In the genomic region with DNA sequence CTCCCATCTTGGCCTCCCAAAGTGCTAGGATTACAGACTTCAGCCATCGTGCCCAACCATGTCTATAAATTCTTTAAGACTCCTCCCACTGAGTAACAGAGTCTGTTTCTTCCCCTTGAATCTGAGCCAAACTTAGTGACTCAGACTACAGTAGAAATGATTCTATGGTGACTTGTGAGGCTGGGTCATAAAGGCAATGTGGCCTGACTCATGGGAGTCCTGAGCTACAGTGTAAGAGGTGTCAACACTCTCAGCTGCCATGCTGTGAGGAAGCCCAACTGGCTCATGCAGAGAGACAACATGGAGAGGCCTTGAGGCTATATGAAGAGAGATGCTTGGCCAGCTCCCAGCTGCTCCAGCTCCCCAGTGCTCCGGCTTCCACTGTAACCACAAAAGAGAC, we compare ENCODE assay signal across 11 cellular contexts. TPM values are rescaled to one million over a fixed set of nuclear protein-coding genes. Genes with fewer than 3 reads are reported as not detected.
A peak's percentile ranks its signal among the peaks of the same experiment; 100 is the strongest.
DNase-seq lines count a peak whose midpoint lies in the region; ATAC-seq and TF ChIP-seq lines count a peak whose summit lies in the region.
"Had no signal": no experiment of that assay in that cellular context is flagged by ENCODE, and none has a peak within 500 bp of the region (broad histone marks: within the 10 kb centered on the region; RNA-seq: fewer than 3 reads in every experiment).

No MANE protein-coding gene starts in this region.

- H3K79me2 ChIP-seq in PC-3 (ENCODE audit: low read length) = peaks cover 7% of the 10 kb centered on the region; the same call in 1 of the 2 replicates

- intact Hi-C loops in PC-3 (cut with micrococcal nuclease) = no loop called here
- intact Hi-C loops in ascending aorta (cut with DNase I) = no loop called here

- H3K4me3 ChIP-seq in PC-3 (ENCODE audit: low read length) (no peak overlapping the region), choroid plexus epithelial cell (ENCODE audit: low read depth, low read length) (no peak overlapping the region), ascending aorta (no peak overlapping the region)
- H3K4me3 ChIP-seq: sigmoid colon, transverse colon had no signal

- POLR2A ChIA-PET in PC-3 (lab: Charles Lee; ENCODE audit: unreplicated experiment) = no interaction called here

- no peaks in the 10 kb centered on the region for H4K20me1 ChIP-seq in PC-3 (ENCODE audit: low read length)

- peaks cover 11% of the 10 kb centered on the region; the same call in 1 of the 2 replicates for H3K36me3 ChIP-seq in PC-3 (ENCODE audit: low read depth, low read length)
- H3K36me3 ChIP-seq in ascending aorta = no peaks in the 10 kb centered on the region
- H3K36me3 ChIP-seq: transverse colon had no signal

- H3K9me2 ChIP-seq in PC-3 (replicated peaks; ENCODE audit: low read length) = no peaks in the 10 kb centered on the region

- CTCF ChIA-PET in PC-3 (lab: Charles Lee) = no interaction called here

- no peak overlapping the region for H3K9ac ChIP-seq in PC-3 (ENCODE audit: low read length)

- no peak for TF ChIP-seq CTCF in PC-3 (conservative IDR thresholded peaks at IDR 0.05; ENCODE audit: low read depth, low read length)
- no peak for TF ChIP-seq CTCF in choroid plexus epithelial cell (conservative IDR thresholded peaks at IDR 0.05; ENCODE audit: low read depth, low read length)
- TF ChIP-seq CTCF in ascending aorta (IDR thresholded peaks at IDR 0.05) = no peak

- H3K9me3 ChIP-seq in PC-3 (ENCODE audit: low read length) (peaks cover 8% of the 10 kb centered on the region), ascending aorta (peaks cover 0 to 8% of the 10 kb centered on the region in 2 donors)

- ATAC-seq in PC-3 (peak; percentile 89), GM21576 (IDR thresholded peaks at IDR 0.05; ENCODE audit: unreplicated experiment) (no peak)

- BruUV-seq in PC-3 (replicated peaks; lab: Mats Ljungman, UMichigan) = no TSS peak

- H3F3A ChIP-seq in PC-3 (ENCODE audit: low read length, unreplicated experiment) = no peaks in the 10 kb centered on the region

- no peak overlapping the region for H3K4me2 ChIP-seq in PC-3 (ENCODE audit: low read length)

- H3K4me1 ChIP-seq in PC-3 (ENCODE audit: insufficient read depth, low read length) (peaks cover 4% of the 10 kb centered on the region), ascending aorta (peaks cover 0 to 4% of the 10 kb centered on the region in 2 donors)

- H3K27ac ChIP-seq in PC-3 (ENCODE audit: low read length) = no peak overlapping the region
- H3K27ac ChIP-seq in ascending aorta = no peak overlapping the region
- H3K27ac ChIP-seq: sigmoid colon, transverse colon had no signal

- no peak overlapping the region for H2AFZ ChIP-seq in PC-3 (ENCODE audit: low read length)

- DNase-seq in DMS53 (lab: John Stamatoyannopoulos, UW) (peak; percentile 64), DMS53 treated with DMSO at 0.1 percent for 48 hours (lab: John Stamatoyannopoulos, UW; ENCODE audit: unreplicated experiment) (no peak), PC-3 (peak; percentile 99), choroid plexus epithelial cell (ENCODE audit: low read depth) (peak; percentile 92), NCI-H510A treated with DMSO at 0.1 percent for 48 hours (lab: John Stamatoyannopoulos, UW) (no peak), ascending aorta (ENCODE audit: low spot score in 2 of 2) (no peak)
- DNase-seq in stimulated activated CD4-positive, alpha-beta T cell treated with anti-CD3 and anti-CD28 coated beads, Interleukin-2, amount 100 ng/mL, for 48 hours = peak; percentile 41 to 57
- DNase-seq: NCI-H524 treated with DMSO at 0.1 percent for 48 hours, sigmoid colon, transverse colon had no signal

- H3K27me3 ChIP-seq in PC-3 (ENCODE audit: low read length) (no peaks in the 10 kb centered on the region), ascending aorta (no peaks in the 10 kb centered on the region)
- H3K27me3 ChIP-seq: sigmoid colon, transverse colon had no signal

RNA-seq across cellular contexts. Expression of gene NRSN2, which starts 5.2 kb away (rescaled TPM):
- 50.7 and 55.7 TPM in 2 replicates for total RNA-seq in PC-3 (2014; rRNA removed)
- 24.5 TPM for total RNA-seq in ascending aorta

RNA-seq across cellular contexts. Expression of gene SOX12, which starts 16.3 kb away (rescaled TPM):
- total RNA-seq in PC-3 (2014; rRNA removed) = 13.8 and 18.7 TPM in 2 replicates
- total RNA-seq in ascending aorta = 6.2 TPM

RNA-seq across cellular contexts. Expression of gene TRIB3, which starts 38.9 kb away (rescaled TPM):
- total RNA-seq in PC-3 (2014; rRNA removed) = 160 and 193 TPM in 2 replicates
- not detected for total RNA-seq in ascending aorta

RNA-seq across cellular contexts. Expression of gene ZCCHC3, which starts 44.3 kb away (rescaled TPM):
- total RNA-seq in PC-3 (2014; rRNA removed) (18.5 and 21.5 TPM in 2 replicates), ascending aorta (15.6 TPM)

RNA-seq across cellular contexts. Expression of gene C20orf96, which starts 51.1 kb away (rescaled TPM):
- total RNA-seq in PC-3 (2014; rRNA removed) (3.4 and 5.0 TPM in 2 replicates), ascending aorta (0.32 TPM)

Comparison
In these comparisons a context has a peak if more than half of its experiments do, and no peak if none do; other contexts are left out.
1. DNase-seq: peak in DMS53 (single experiment), PC-3 (single experiment), choroid plexus epithelial cell (single experiment) and stimulated activated CD4-positive, alpha-beta T cell treated with anti-CD3 and anti-CD28 coated beads, Interleukin-2, amount 100 ng/mL, for 48 hours (2 of 2); none in DMS53 treated with DMSO at 0.1 percent for 48 hours (single experiment), NCI-H510A treated with DMSO at 0.1 percent for 48 hours (single experiment) and ascending aorta (0 of 2).
2. RNA of gene TRIB3, which starts 38.9 kb away (total RNA-seq): 160 to 193 TPM in PC-3; not detected in ascending aorta (single experiment); every median in the first group is over 100 times any median in the second.